12 cellular contexts compared by ENCODE assay signal in the genomic region with DNA sequence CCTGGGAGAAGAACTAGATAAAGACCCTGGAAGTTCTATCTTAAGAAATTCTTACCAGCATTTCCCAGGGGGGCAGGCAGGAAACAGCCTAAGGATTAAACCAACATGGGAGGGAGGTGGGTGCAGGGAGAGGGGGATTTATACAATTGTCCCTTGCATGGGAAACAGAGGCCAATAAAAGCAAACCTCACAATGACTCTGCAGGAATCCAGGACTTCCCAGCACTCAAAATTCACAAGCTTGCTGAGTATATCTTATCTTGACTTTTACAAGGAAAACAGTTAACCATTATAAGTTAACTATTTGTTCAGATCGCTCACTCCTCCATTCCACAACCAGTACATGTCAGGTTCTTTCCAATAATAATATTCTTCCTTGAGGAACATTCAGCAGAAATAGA.
DNase-seq lines count a peak whose midpoint lies in the region; ATAC-seq and TF ChIP-seq lines count a peak whose summit lies in the region.
"Had no signal": no experiment of that assay in that cellular context is flagged by ENCODE, and none has a peak within 500 bp of the region (broad histone marks: within the 10 kb centered on the region; RNA-seq: fewer than 3 reads in every experiment).

No MANE protein-coding gene starts in this region.

- no peak for TF ChIP-seq CTCF in heart left ventricle (IDR thresholded peaks at IDR 0.05)
- no peak for TF ChIP-seq CTCF in choroid plexus epithelial cell (conservative IDR thresholded peaks at IDR 0.05; ENCODE audit: low read depth, low read length)

- ATAC-seq in heart left ventricle (peak in 3 of 4 donors; percentile 48 to 72 (median 53)), Right ventricle myocardium inferior (no peak)

- intact Hi-C loops in heart left ventricle (cut with DNase I) = no loop called here
- intact Hi-C loops in Right ventricle myocardium inferior (cut with DNase I) = no loop called here
- intact Hi-C loops in head of caudate nucleus (cut with DNase I) = no loop called here

- H3K4me1 ChIP-seq in heart left ventricle = peaks cover 0 to 39% (median 4%) of the 10 kb centered on the region in 12 donors

- H3K4me3 ChIP-seq in heart left ventricle (no peak overlapping the region), choroid plexus epithelial cell (ENCODE audit: low read depth, low read length) (no peak overlapping the region)
- H3K4me3 ChIP-seq: stomach had no signal

- 43 to 52% (median 47%) methylated on average over 1 of the region's 1 CpG for WGBS in heart left ventricle, 4 donors

- no peak for DNase-seq in heart left ventricle
- DNase-seq in Right ventricle myocardium inferior (ENCODE audit: missing footprints) = no peak
- peak; percentile 66 for DNase-seq in choroid plexus epithelial cell (ENCODE audit: low read depth)
- peak; percentile 32 to 49 for DNase-seq in lung microvascular endothelial cell (ENCODE audit: low read depth in 2 of 2)
- DNase-seq in head of caudate nucleus = no peak
- DNase-seq in SHP77 (lab: John Stamatoyannopoulos, UW) = no peak
- no peak for DNase-seq in activated naive CD4-positive, alpha-beta T cell treated with anti-CD3 and anti-CD28 coated beads, Interleukin-2, amount 50 U/mL, for 16 hours
- DNase-seq in stimulated activated CD4-positive, alpha-beta T cell treated with anti-CD3 and anti-CD28 coated beads, Interleukin-4, amount 100 ng/mL, for 1 hour = no peak
- DNase-seq: caudate nucleus, GF-D8, MM.1S, stomach had no signal

- no peak for TF ChIP-seq POLR2A in heart left ventricle (IDR thresholded peaks at IDR 0.05)

- H3K36me3 ChIP-seq in heart left ventricle = no peaks in the 10 kb centered on the region
- H3K36me3 ChIP-seq: stomach had no signal

- H3K9me3 ChIP-seq in heart left ventricle = peaks cover 0 to 17% (median 6%) of the 10 kb centered on the region in 12 donors
- H3K9me3 ChIP-seq: stomach had no signal

- no peaks in the 10 kb centered on the region for H3K27me3 ChIP-seq in heart left ventricle
- H3K27me3 ChIP-seq: stomach had no signal

- H3K27ac ChIP-seq in heart left ventricle = peak overlapping the region in 7 of 12 donors; percentile 22 to 62 (median 39)

Comparison
In these comparisons a context has a peak if more than half of its experiments do, and no peak if none do; other contexts are left out.
1. DNase-seq: peak in choroid plexus epithelial cell (single experiment) and lung microvascular endothelial cell (2 of 2); none in heart left ventricle (0 of 5), Right ventricle myocardium inferior (single experiment), head of caudate nucleus (0 of 42), SHP77 (0 of 2), activated naive CD4-positive, alpha-beta T cell treated with anti-CD3 and anti-CD28 coated beads, Interleukin-2, amount 50 U/mL, for 16 hours (single experiment) and stimulated activated CD4-positive, alpha-beta T cell treated with anti-CD3 and anti-CD28 coated beads, Interleukin-4, amount 100 ng/mL, for 1 hour (single experiment).